Comparison of ENCODE assay signal across 10 cellular contexts in genomic region chr17:73725794-73726193, GRCh38.
"Had no signal": no experiment of that assay in that cellular context is flagged by ENCODE, and none has a peak within 500 bp of the region (broad histone marks: within the 10 kb centered on the region; RNA-seq: fewer than 3 reads in every experiment).

No MANE protein-coding gene starts in this region.

- H3K9me3 ChIP-seq: HAP-1 had no signal

- H3K4me3 ChIP-seq: GM23248, HAP-1, K562 had no signal

- H3K4me1 ChIP-seq: HAP-1 had no signal

- H2AFZ ChIP-seq: GM23248 had no signal

- H3K27ac ChIP-seq: GM23248 had no signal

- FAIRE-seq: HTR-8/SVneo, K562 had no signal

- H3K9ac ChIP-seq: GM23248 had no signal

- DNase-seq: GM23248, GOT3, H7, HFFc6, IMR-90, KG1 had no signal

- H3K36me3 ChIP-seq: HAP-1 had no signal

- ATAC-seq: HCT116, K562 had no signal
